24 cellular contexts compared by ENCODE assay signal in the genomic region with DNA sequence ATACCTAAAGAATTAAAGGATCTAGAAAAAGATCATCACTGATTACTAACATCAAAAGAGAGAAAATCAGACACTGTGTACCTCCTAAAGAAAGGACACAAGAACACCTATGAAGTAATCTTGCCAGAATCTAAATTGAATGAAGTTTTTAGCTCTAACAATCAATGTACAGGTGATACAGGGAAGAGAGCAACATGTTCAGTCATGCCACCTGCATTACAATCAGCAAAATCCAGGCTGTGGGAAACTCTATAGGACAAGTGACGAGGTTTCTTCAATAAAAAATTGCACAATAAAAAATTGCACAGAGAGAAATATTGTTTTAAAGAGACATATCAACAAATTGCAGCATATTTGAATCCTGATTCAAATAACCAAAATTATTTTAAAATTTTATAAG.
"Had no signal": no experiment of that assay in that cellular context is flagged by ENCODE, and none has a peak within 500 bp of the region (broad histone marks: within the 10 kb centered on the region; RNA-seq: fewer than 3 reads in every experiment).

No MANE protein-coding gene starts in this region.

- DNase-seq: effector CD8-positive, alpha-beta T cell; endodermal cell; erythroblast; gastrocnemius medialis; heart left ventricle; left cardiac atrium; left lung; mesendoderm; midbrain; naive thymus-derived CD4-positive, alpha-beta T cell; stimulated activated CD4-positive, alpha-beta T cell treated with anti-CD3 and anti-CD28 coated beads, Interleukin-12 subunit alpha, Interleukin-12 subunit beta, amount 100 ng/mL, for 4 hours; stimulated activated CD4-positive, alpha-beta T cell treated with anti-CD3 and anti-CD28 coated beads, Interleukin-2, amount 100 ng/mL, for 24 hours; stimulated activated CD4-positive, alpha-beta T cell treated with anti-CD3 and anti-CD28 coated beads, Interleukin-4, amount 100 ng/mL, for 24 hours; stimulated activated naive CD4-positive, alpha-beta T cell treated with Interleukin-2 at 50 U/mL for 16 hours; stomach; thyroid gland; trophoblast cell had no signal

- ATAC-seq: gastrocnemius medialis; heart left ventricle; left cardiac atrium; left lung; naive thymus-derived CD4-positive, alpha-beta T cell; sciatic nerve; stimulated activated effector memory CD8-positive, alpha-beta T cell treated with anti-CD3 and anti-CD28 coated beads, Interleukin-12 subunit alpha, Interleukin-12 subunit beta, amount 100 ng/mL, for 72 hours had no signal

- H3K9ac ChIP-seq: neural progenitor cell, parathyroid adenoma had no signal

- H3K9me3 ChIP-seq: gastrocnemius medialis, heart left ventricle, left lung, stomach, thyroid gland, vagina had no signal

- H3K27me3 ChIP-seq: gastrocnemius medialis, heart left ventricle, hepatocyte, left lung, neural progenitor cell, thyroid gland, vagina had no signal

- H3K79me2 ChIP-seq: hepatocyte, parathyroid adenoma had no signal

- H3K4me2 ChIP-seq: hepatocyte, neural progenitor cell, smooth muscle cell had no signal

- H3K27ac ChIP-seq: gastrocnemius medialis, heart left ventricle, hepatocyte, left lung, neural progenitor cell, parathyroid adenoma, stomach, thyroid gland, vagina had no signal

- H3K36me3 ChIP-seq: gastrocnemius medialis, heart left ventricle, left lung, neural progenitor cell, stomach, thyroid gland, vagina had no signal

- H3K4me1 ChIP-seq: gastrocnemius medialis, left lung, neural progenitor cell, parathyroid adenoma, stomach, thyroid gland, vagina had no signal

- H2AFZ ChIP-seq: hepatocyte, neural progenitor cell, parathyroid adenoma had no signal

- H3K4me3 ChIP-seq: gastrocnemius medialis, heart left ventricle, hepatocyte, left lung, neural progenitor cell, smooth muscle cell, stomach, thyroid gland, vagina had no signal
